In the genomic region with DNA sequence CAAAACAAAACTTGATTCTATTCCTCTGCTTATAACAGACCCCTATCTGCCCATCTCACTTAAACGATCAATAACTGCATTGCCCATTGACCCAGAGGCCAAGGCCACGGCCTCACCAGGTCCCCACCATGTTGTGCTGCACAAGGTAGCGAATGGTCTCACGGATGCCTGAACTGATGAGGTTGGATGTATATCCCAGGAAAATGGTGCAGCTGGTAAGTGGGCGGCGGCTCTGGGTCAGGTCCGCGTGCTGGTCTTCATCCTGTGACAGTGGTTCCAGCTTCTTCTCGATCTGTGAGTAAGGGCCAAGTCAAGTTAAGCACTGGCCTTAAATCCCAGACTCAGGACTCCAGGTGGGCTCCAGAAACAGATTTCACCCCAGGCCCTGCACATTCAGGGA, we compare ENCODE assay signal across 15 cellular contexts. TPM values are rescaled to one million over a fixed set of nuclear protein-coding genes. Genes with fewer than 3 reads are reported as not detected.
DNase-seq lines count a peak whose midpoint lies in the region; ATAC-seq, FAIRE-seq and TF ChIP-seq lines count a peak whose summit lies in the region.
"Had no signal": no experiment of that assay in that cellular context is flagged by ENCODE, and none has a peak within 500 bp of the region (broad histone marks: within the 10 kb centered on the region; RNA-seq: fewer than 3 reads in every experiment).

No MANE protein-coding gene starts in this region.

- no peak for TF ChIP-seq POLR2A in K562 (conservative IDR thresholded peaks at IDR 0.05)

- H3F3A ChIP-seq in Loucy (ENCODE audit: low read depth) (peaks cover 4% of the 10 kb centered on the region), neural progenitor cell (ENCODE audit: low read depth) (peaks cover 48% of the 10 kb centered on the region)

- H3K9me1 ChIP-seq in K562 (ENCODE audit: control insufficient read depth, insufficient read depth, low read length): no peaks in the 10 kb centered on the region

- TF ChIP-seq CTCF in Loucy (conservative IDR thresholded peaks at IDR 0.05; ENCODE audit: low read length): no peak
- TF ChIP-seq CTCF in K562 (IDR thresholded peaks at IDR 0.05 in 2 of 3, conservative IDR thresholded peaks at IDR 0.05 in 1 of 3; ENCODE audit: insufficient read depth in 2 of 3, low read depth in 1 of 3, low read length in 3 of 3): no peak
- no peak for TF ChIP-seq CTCF in neural progenitor cell (IDR thresholded peaks at IDR 0.05)
- TF ChIP-seq CTCF in D721Med (IDR thresholded peaks at IDR 0.05; ENCODE audit: insufficient read depth, missing control alignments): no peak

- H2AFZ ChIP-seq in Loucy (ENCODE audit: low read length): no peak overlapping the region
- no peak overlapping the region for H2AFZ ChIP-seq in K562 (ENCODE audit: low read depth, low read length)
- no peak overlapping the region for H2AFZ ChIP-seq in neural progenitor cell (replicated peaks)

- no peaks in the 10 kb centered on the region for H3K27me3 Mint-ChIP-seq in activated CD4-positive, alpha-beta T cell treated with anti-CD3 and anti-CD28 coated beads for 36 hours
- H3K27me3 Mint-ChIP-seq in neural progenitor cell (ENCODE audit: insufficient read depth, low read depth): peaks cover 4% of the 10 kb centered on the region

- H3K4me2 ChIP-seq in Loucy (ENCODE audit: low read depth, low read length, poor library complexity, severe bottlenecking) (peak overlapping the region; percentile 64), K562 (ENCODE audit: insufficient read depth, low read length) (no peak overlapping the region), neural progenitor cell (no peak overlapping the region)

- CTCF ChIA-PET in activated CD4-positive, alpha-beta T cell treated with anti-CD3 and anti-CD28 coated beads for 36 hours (lab: Charles Lee): interaction anchor here (0.8 to 1.8 kb wide), 4 partner anchors 9 to 116 kb away, joined by 3 to 7 read pairs (median 3); a partner anchor contains a TSS
- CTCF ChIA-PET in K562 (lab: Yijun Ruan, JAX; ENCODE audit: low intra/inter-chr PET ratio): no interaction called here

- H3K4me3 ChIP-seq in Loucy (ENCODE audit: low read length, poor library complexity, severe bottlenecking): peak overlapping the region; percentile 59
- H3K4me3 ChIP-seq in K562: no peak overlapping the region
- H3K4me3 ChIP-seq in neural progenitor cell: no peak overlapping the region

- no peak overlapping the region for H3K27ac ChIP-seq in K562 (ENCODE audit: extremely low read depth, low read depth, low read length)
- no peak overlapping the region for H3K27ac ChIP-seq in neural progenitor cell

- peaks cover 24% of the 10 kb centered on the region for H3K4me1 Mint-ChIP-seq in activated CD4-positive, alpha-beta T cell treated with anti-CD3 and anti-CD28 coated beads for 36 hours
- H3K4me1 Mint-ChIP-seq in neural progenitor cell: peaks cover 5% of the 10 kb centered on the region

- H4K20me1 ChIP-seq in Loucy (ENCODE audit: insufficient read depth, low read length, poor library complexity, severe bottlenecking): peaks cover 16% of the 10 kb centered on the region
- no peaks in the 10 kb centered on the region; the same call in 1 of the 2 replicates for H4K20me1 ChIP-seq in K562 (replicated peaks; ENCODE audit: control insufficient read depth, insufficient read depth, low read length)
- H4K20me1 ChIP-seq in neural progenitor cell (ENCODE audit: low read depth): peaks cover 4% of the 10 kb centered on the region

- TF ChIP-seq RAD21 in K562 (CRISPR knock-in tag; conservative IDR thresholded peaks at IDR 0.05 in 1 of 2, IDR thresholded peaks at IDR 0.05 in 1 of 2): no peak

- H3K4me1 ChIP-seq in Loucy (ENCODE audit: insufficient read depth, low read length, poor library complexity, severe bottlenecking): peaks cover 8% of the 10 kb centered on the region
- H3K4me1 ChIP-seq in K562 (replicated peaks in 1 of 2; ENCODE audit: control insufficient read depth in 2 of 2, insufficient read depth in 2 of 2, low read length in 2 of 2): peaks cover 0 to 30% of the 10 kb centered on the region in 2 experiments; a peak in 3 of 5 replicates
- H3K4me1 ChIP-seq in neural progenitor cell: no peaks in the 10 kb centered on the region

- H3K27me3 ChIP-seq in Loucy (ENCODE audit: insufficient read depth, low read length, poor library complexity, severe bottlenecking) (no peaks in the 10 kb centered on the region), K562 (ENCODE audit: control insufficient read depth in 2 of 2, insufficient read depth in 2 of 2, low read length in 2 of 2) (no peaks in the 10 kb centered on the region), neural progenitor cell (no peaks in the 10 kb centered on the region)
- H3K27me3 ChIP-seq: upper lobe of left lung had no signal

- POLR2A ChIA-PET in activated CD4-positive, alpha-beta T cell treated with anti-CD3 and anti-CD28 coated beads for 36 hours (lab: Charles Lee): no interaction called here
- POLR2A ChIA-PET in K562 (lab: Yijun Ruan, JAX): interaction anchor here (1.0 to 4.7 kb wide), 3 partner anchors 10 to 112 kb away, joined by 4 to 39 read pairs (median 15); partner anchors contain the start of genes JUNB, ZNF490 and ZNF791

- H3K79me2 ChIP-seq in Loucy (ENCODE audit: insufficient read depth, low read length) (peaks cover 17% of the 10 kb centered on the region), K562 (ENCODE audit: control insufficient read depth, insufficient read depth, low read length) (peaks cover 13% of the 10 kb centered on the region), neural progenitor cell (ENCODE audit: low read depth) (peaks cover 9% of the 10 kb centered on the region)

- H3K36me3 ChIP-seq in Loucy (ENCODE audit: insufficient read depth, low read length): peaks cover 39% of the 10 kb centered on the region; the same call in 1 of the 2 replicates
- peaks cover 51% of the 10 kb centered on the region for H3K36me3 ChIP-seq in K562 (ENCODE audit: control insufficient read depth, insufficient read depth, low read length)
- no peaks in the 10 kb centered on the region for H3K36me3 ChIP-seq in neural progenitor cell

- peaks cover 37% of the 10 kb centered on the region for H3K36me3 Mint-ChIP-seq in activated CD4-positive, alpha-beta T cell treated with anti-CD3 and anti-CD28 coated beads for 36 hours (ENCODE audit: low read depth)
- peaks cover 19% of the 10 kb centered on the region for H3K36me3 Mint-ChIP-seq in neural progenitor cell

- H3K9me2 ChIP-seq in Loucy (replicated peaks; ENCODE audit: low read depth, low read length): no peaks in the 10 kb centered on the region

- no peak for DNase-seq in activated CD4-positive, alpha-beta T cell treated with anti-CD3 and anti-CD28 coated beads for 36 hours
- no peak for DNase-seq in activated CD4-positive, alpha-beta T cell treated with anti-CD3 and anti-CD28 coated beads for 4 hours
- DNase-seq in K562 (ENCODE audit: extremely low read depth in 1 of 4, low spot score in 3 of 4) (no peak), neural progenitor cell (ENCODE audit: low spot score) (no peak), D721Med (ENCODE audit: insufficient read length, low spot score) (no peak), SW480 (ENCODE audit: low spot score) (no peak)
- DNase-seq: activated CD4-positive, alpha-beta T cell treated with anti-CD3 and anti-CD28 coated beads, Interleukin-2, amount 50 U/mL, for 4 hours; amygdala; kidney glomerular epithelial cell; NCI-H187 treated with DMSO at 0.1 percent for 48 hours; upper lobe of left lung had no signal

- in situ Hi-C loops in K562 (cut with MboI): no loop called here

- FAIRE-seq in K562 (lab: Jason Lieb, UNC) (no peak), D721Med (lab: Jason Lieb, UNC) (no peak)

- peak overlapping the region; percentile 60 for H3K27ac Mint-ChIP-seq in activated CD4-positive, alpha-beta T cell treated with anti-CD3 and anti-CD28 coated beads for 36 hours
- H3K27ac Mint-ChIP-seq in neural progenitor cell: no peak overlapping the region

- no peaks in the 10 kb centered on the region for H3K9me3 Mint-ChIP-seq in activated CD4-positive, alpha-beta T cell treated with anti-CD3 and anti-CD28 coated beads for 36 hours (ENCODE audit: low read depth)
- H3K9me3 Mint-ChIP-seq in neural progenitor cell: no peaks in the 10 kb centered on the region

- no peak for ATAC-seq in activated CD4-positive, alpha-beta T cell treated with anti-CD3 and anti-CD28 coated beads for 36 hours
- ATAC-seq in K562 (no peak), HG02571 (IDR thresholded peaks at IDR 0.05; ENCODE audit: unreplicated experiment) (no peak)

- H3K9me3 ChIP-seq in Loucy (ENCODE audit: insufficient read depth, low read depth, low read length) (no peaks in the 10 kb centered on the region), K562 (replicated peaks; ENCODE audit: control insufficient read depth, insufficient read depth, low read depth, low read length) (no peaks in the 10 kb centered on the region), neural progenitor cell (ENCODE audit: low read depth) (no peaks in the 10 kb centered on the region)
- H3K9me3 ChIP-seq: upper lobe of left lung had no signal

- TF ChIP-seq EP300 in K562 (IDR thresholded peaks at IDR 0.05; ENCODE audit: low read length): no peak

- H3K4me3 Mint-ChIP-seq in activated CD4-positive, alpha-beta T cell treated with anti-CD3 and anti-CD28 coated beads for 36 hours: peak overlapping the region; percentile 99
- H3K4me3 Mint-ChIP-seq in neural progenitor cell: peak overlapping the region; percentile 73

- BruUV-seq in K562 (replicated peaks; lab: Mats Ljungman, UMichigan): no TSS peak

- WGBS in K562 (ENCODE audit: insufficient coverage, low coverage, missing lambda C conversion rate): 95% methylated on average over 8 of the region's 9 CpGs

- intact Hi-C loops in activated CD4-positive, alpha-beta T cell treated with anti-CD3 and anti-CD28 coated beads for 36 hours (cut with DNase I, micrococcal nuclease): loop anchor here in 1 of 2 experiments (2.0 kb wide), 1 partner anchor 57 kb away; the partner anchor contains the start of gene GET3
- intact Hi-C loops in K562 (cut with micrococcal nuclease): no loop called here

- H3K9ac ChIP-seq in Loucy (ENCODE audit: low read depth, low read length, poor library complexity, severe bottlenecking) (no peak overlapping the region), K562 (ENCODE audit: insufficient read depth in 1 of 2, low read depth in 2 of 2, low read length in 2 of 2) (no peak overlapping the region), neural progenitor cell (no peak overlapping the region)

RNA-seq across cellular contexts. Expression of gene DHPS, which starts 1.6 kb away (rescaled TPM):
- 100 to 1,000 TPM; 101 to 112 TPM for total RNA-seq in activated CD4-positive, alpha-beta T cell treated with anti-CD3 and anti-CD28 coated beads for 36 hours
- total RNA-seq in K562 (2011; cell fraction: chromatin; rRNA removed; ENCODE audit: low replicate concordance): 194 and 333 TPM in 2 replicates
- total RNA-seq in K562 (2011; cell fraction: nucleolus; rRNA removed): 225 and 240 TPM in 2 replicates
- 169 and 186 TPM in 2 replicates for total RNA-seq in K562 (2011; cell fraction: nucleoplasm; rRNA removed)
- total RNA-seq in K562 (2014; rRNA removed) (90.2 and 99.2 TPM in 2 replicates), K562 (2014; rRNA removed; fragmentation: Illumina TruSeq; extraction: Trizol) (55.7 and 56.5 TPM in 2 replicates), K562 (2015; rRNA removed; fragmentation: Illumina TruSeq; extraction: Trizol) (61.0 and 62.6 TPM in 2 replicates), K562 (2021) (94.8 and 98.8 TPM in 2 replicates), neural progenitor cell (ENCODE audit: low replicate concordance) (78.3 and 108 TPM in 2 replicates)
- polyA plus RNA-seq in K562 (2011; rRNA removed) (81.0 and 120 TPM in 2 replicates), K562 (2014; fragmentation: Illumina TruSeq; extraction: Trizol) (79.9 and 80.2 TPM in 2 replicates), K562 (2014; fragmentation: Nextera tagmentation; extraction: Ambion mirVana) (10 to 100 TPM; 47.1 to 54.1 TPM), K562 (2014; rRNA removed) (102 and 110 TPM in 2 replicates)
- polyA plus RNA-seq in K562 (2011; cell fraction: cytosol; rRNA removed): 115 and 125 TPM in 2 replicates
- polyA plus RNA-seq in K562 (2011; cell fraction: nucleus; rRNA removed): 302 and 412 TPM in 2 replicates
- polyA plus RNA-seq in K562 (2012): 88.5 and 115 TPM in 2 replicates
- 69.4 and 78.7 TPM in 2 replicates for polyA minus RNA-seq in K562 (2011; rRNA and poly(A)+ RNA removed)
- polyA minus RNA-seq in K562 (2011; cell fraction: cytosol; rRNA and poly(A)+ RNA removed): 37.6 and 59.2 TPM in 2 replicates
- 49.7 and 82.8 TPM in 2 replicates for polyA minus RNA-seq in K562 (2011; cell fraction: nucleus; rRNA and poly(A)+ RNA removed)

RNA-seq across cellular contexts. Expression of gene GNG14, which starts 7.8 kb away (rescaled TPM):
- not detected for total RNA-seq in activated CD4-positive, alpha-beta T cell treated with anti-CD3 and anti-CD28 coated beads for 36 hours
- total RNA-seq in K562 (2011; cell fraction: chromatin; rRNA removed; ENCODE audit: low replicate concordance): not detected in 2 replicates
- not detected in 2 replicates for total RNA-seq in K562 (2011; cell fraction: nucleolus; rRNA removed)
- total RNA-seq in K562 (2011; cell fraction: nucleoplasm; rRNA removed): not detected in 2 replicates
- total RNA-seq in K562 (2014; rRNA removed) (not detected in 2 replicates), K562 (2014; rRNA removed; fragmentation: Illumina TruSeq; extraction: Trizol) (not detected in 2 replicates), K562 (2015; rRNA removed; fragmentation: Illumina TruSeq; extraction: Trizol) (not detected in 2 replicates), K562 (2021) (not detected in 2 replicates), neural progenitor cell (ENCODE audit: low replicate concordance) (not detected in 2 replicates)
- polyA plus RNA-seq in K562 (2011; rRNA removed) (not detected in 2 replicates), K562 (2014; fragmentation: Illumina TruSeq; extraction: Trizol) (not detected in 2 replicates), K562 (2014; fragmentation: Nextera tagmentation; extraction: Ambion mirVana) (not detected), K562 (2014; rRNA removed) (not detected in 2 replicates)
- polyA plus RNA-seq in K562 (2011; cell fraction: cytosol; rRNA removed): not detected in 2 replicates
- not detected in 2 replicates for polyA plus RNA-seq in K562 (2011; cell fraction: nucleus; rRNA removed)
- 0.91 TPM in 1 of 2 replicates, not detected in the other for polyA plus RNA-seq in K562 (2012)
- polyA minus RNA-seq in K562 (2011; rRNA and poly(A)+ RNA removed): not detected in 2 replicates
- polyA minus RNA-seq in K562 (2011; cell fraction: cytosol; rRNA and poly(A)+ RNA removed): not detected in 2 replicates
- polyA minus RNA-seq in K562 (2011; cell fraction: nucleus; rRNA and poly(A)+ RNA removed): not detected in 2 replicates
- total RNA-seq: A673, Daoy, upper lobe of left lung had no signal

RNA-seq across cellular contexts. Expression of gene WDR83, which starts 13.4 kb away (rescaled TPM):
- total RNA-seq in activated CD4-positive, alpha-beta T cell treated with anti-CD3 and anti-CD28 coated beads for 36 hours: 10 to 100 TPM; 13.5 to 19.5 TPM
- total RNA-seq in K562 (2011; cell fraction: chromatin; rRNA removed; ENCODE audit: low replicate concordance): 11.3 and 29.1 TPM in 2 replicates
- 26.8 and 27.0 TPM in 2 replicates for total RNA-seq in K562 (2011; cell fraction: nucleolus; rRNA removed)
- total RNA-seq in K562 (2011; cell fraction: nucleoplasm; rRNA removed): 13.4 and 19.2 TPM in 2 replicates
- total RNA-seq in K562 (2014; rRNA removed): 19.7 and 21.3 TPM in 2 replicates
- 3.1 and 4.0 TPM in 2 replicates for total RNA-seq in K562 (2014; rRNA removed; fragmentation: Illumina TruSeq; extraction: Trizol)
- 9.3 and 9.5 TPM in 2 replicates for total RNA-seq in K562 (2015; rRNA removed; fragmentation: Illumina TruSeq; extraction: Trizol)
- total RNA-seq in K562 (2021): 16.7 and 17.7 TPM in 2 replicates
- polyA plus RNA-seq in K562 (2011; rRNA removed): 4.2 and 4.7 TPM in 2 replicates
- 7.6 and 13.2 TPM in 2 replicates for polyA plus RNA-seq in K562 (2011; cell fraction: cytosol; rRNA removed)
- polyA plus RNA-seq in K562 (2011; cell fraction: nucleus; rRNA removed): 9.2 and 15.7 TPM in 2 replicates
- 11.6 and 12.0 TPM in 2 replicates for polyA plus RNA-seq in K562 (2012)
- 3.9 and 9.8 TPM in 2 replicates for polyA plus RNA-seq in K562 (2014; fragmentation: Illumina TruSeq; extraction: Trizol)
- polyA plus RNA-seq in K562 (2014; fragmentation: Nextera tagmentation; extraction: Ambion mirVana): 1 to 10 TPM in 1 of 2 experiments, under 1 TPM in 1; 0.52 to 2.9 TPM
- polyA plus RNA-seq in K562 (2014; rRNA removed): 13.9 and 17.5 TPM in 2 replicates
- 3.3 and 3.6 TPM in 2 replicates for polyA minus RNA-seq in K562 (2011; rRNA and poly(A)+ RNA removed)
- polyA minus RNA-seq in K562 (2011; cell fraction: cytosol; rRNA and poly(A)+ RNA removed): 3.4 and 9.1 TPM in 2 replicates
- 9.2 and 11.2 TPM in 2 replicates for polyA minus RNA-seq in K562 (2011; cell fraction: nucleus; rRNA and poly(A)+ RNA removed)
- 11.0 and 15.9 TPM in 2 replicates for total RNA-seq in neural progenitor cell (ENCODE audit: low replicate concordance)

RNA-seq across cellular contexts. Expression of gene MAN2B1, which starts 13.5 kb away (rescaled TPM):
- 100 to 1,000 TPM; 118 to 154 TPM for total RNA-seq in activated CD4-positive, alpha-beta T cell treated with anti-CD3 and anti-CD28 coated beads for 36 hours
- total RNA-seq in K562 (2011; cell fraction: chromatin; rRNA removed; ENCODE audit: low replicate concordance): 35.1 and 100 TPM in 2 replicates
- total RNA-seq in K562 (2011; cell fraction: nucleolus; rRNA removed): 56.7 and 73.5 TPM in 2 replicates
- total RNA-seq in K562 (2011; cell fraction: nucleoplasm; rRNA removed): 48.1 and 50.2 TPM in 2 replicates
- total RNA-seq in K562 (2014; rRNA removed) (19.3 and 21.6 TPM in 2 replicates), K562 (2014; rRNA removed; fragmentation: Illumina TruSeq; extraction: Trizol) (5.3 and 6.6 TPM in 2 replicates), K562 (2015; rRNA removed; fragmentation: Illumina TruSeq; extraction: Trizol) (10.1 and 11.6 TPM in 2 replicates), K562 (2021) (33.8 and 34.0 TPM in 2 replicates), neural progenitor cell (ENCODE audit: low replicate concordance) (35.8 and 73.6 TPM in 2 replicates)
- polyA plus RNA-seq in K562 (2011; rRNA removed) (8.1 and 12.5 TPM in 2 replicates), K562 (2014; fragmentation: Illumina TruSeq; extraction: Trizol) (11.4 and 18.0 TPM in 2 replicates), K562 (2014; fragmentation: Nextera tagmentation; extraction: Ambion mirVana) (under 1 TPM; 0.59 to 0.63 TPM), K562 (2014; rRNA removed) (14.2 and 14.7 TPM in 2 replicates)
- 14.8 and 16.0 TPM in 2 replicates for polyA plus RNA-seq in K562 (2011; cell fraction: cytosol; rRNA removed)
- 28.1 and 46.7 TPM in 2 replicates for polyA plus RNA-seq in K562 (2011; cell fraction: nucleus; rRNA removed)
- polyA plus RNA-seq in K562 (2012): 27.2 and 62.0 TPM in 2 replicates
- 5.9 and 7.1 TPM in 2 replicates for polyA minus RNA-seq in K562 (2011; rRNA and poly(A)+ RNA removed)
- polyA minus RNA-seq in K562 (2011; cell fraction: cytosol; rRNA and poly(A)+ RNA removed): 16.4 and 27.7 TPM in 2 replicates
- 15.1 and 18.4 TPM in 2 replicates for polyA minus RNA-seq in K562 (2011; cell fraction: nucleus; rRNA and poly(A)+ RNA removed)

RNA-seq across cellular contexts. Expression of gene FBXW9, which starts 16.4 kb away (rescaled TPM):
- total RNA-seq in activated CD4-positive, alpha-beta T cell treated with anti-CD3 and anti-CD28 coated beads for 36 hours: 1 to 10 TPM; 8.3 to 8.8 TPM
- total RNA-seq in K562 (2011; cell fraction: chromatin; rRNA removed; ENCODE audit: low replicate concordance): 11.4 and 40.7 TPM in 2 replicates
- total RNA-seq in K562 (2011; cell fraction: nucleolus; rRNA removed): 34.7 and 36.7 TPM in 2 replicates
- total RNA-seq in K562 (2011; cell fraction: nucleoplasm; rRNA removed): 15.4 and 18.0 TPM in 2 replicates
- 15.9 and 18.0 TPM in 2 replicates for total RNA-seq in K562 (2014; rRNA removed)
- total RNA-seq in K562 (2014; rRNA removed; fragmentation: Illumina TruSeq; extraction: Trizol): 2.0 TPM in 2 replicates
- total RNA-seq in K562 (2015; rRNA removed; fragmentation: Illumina TruSeq; extraction: Trizol): 6.0 and 6.2 TPM in 2 replicates
- total RNA-seq in K562 (2021): 16.8 and 17.3 TPM in 2 replicates
- polyA plus RNA-seq in K562 (2011; rRNA removed): 9.4 and 12.4 TPM in 2 replicates
- 21.1 and 44.6 TPM in 2 replicates for polyA plus RNA-seq in K562 (2011; cell fraction: cytosol; rRNA removed)
- 48.4 and 77.6 TPM in 2 replicates for polyA plus RNA-seq in K562 (2011; cell fraction: nucleus; rRNA removed)
- polyA plus RNA-seq in K562 (2012): 9.1 and 13.6 TPM in 2 replicates
- polyA plus RNA-seq in K562 (2014; fragmentation: Illumina TruSeq; extraction: Trizol): 3.6 and 9.1 TPM in 2 replicates
- 1 to 10 TPM in 1 of 2 experiments, under 1 TPM in 1; 0.23 to 1.3 TPM for polyA plus RNA-seq in K562 (2014; fragmentation: Nextera tagmentation; extraction: Ambion mirVana)
- polyA plus RNA-seq in K562 (2014; rRNA removed): 19.0 and 21.7 TPM in 2 replicates
- polyA minus RNA-seq in K562 (2011; rRNA and poly(A)+ RNA removed): 2.8 and 3.4 TPM in 2 replicates
- 7.5 and 10.9 TPM in 2 replicates for polyA minus RNA-seq in K562 (2011; cell fraction: cytosol; rRNA and poly(A)+ RNA removed)
- polyA minus RNA-seq in K562 (2011; cell fraction: nucleus; rRNA and poly(A)+ RNA removed): 10.2 and 10.4 TPM in 2 replicates
- 4.0 and 21.4 TPM in 2 replicates for total RNA-seq in neural progenitor cell (ENCODE audit: low replicate concordance)
